23 cellular contexts compared by ENCODE assay signal in genomic region chr7:87853237-87853864, GRCh38.
DNase-seq lines count a peak whose midpoint lies in the region; ATAC-seq, FAIRE-seq and TF ChIP-seq lines count a peak whose summit lies in the region.
"Had no signal": no experiment of that assay in that cellular context is flagged by ENCODE, and none has a peak within 500 bp of the region (broad histone marks: within the 10 kb centered on the region; RNA-seq: fewer than 3 reads in every experiment).

No MANE protein-coding gene starts in this region.

- H3K27me3 ChIP-seq in adipocyte (replicated peaks; ENCODE audit: control insufficient read depth, insufficient read depth, low read length): no peaks in the 10 kb centered on the region
- H3K27me3 ChIP-seq: testis had no signal

- H3K4me3 ChIP-seq in AG10803 (ENCODE audit: low read length) (no peak overlapping the region), adipocyte (ENCODE audit: low read length) (no peak overlapping the region)
- H3K4me3 ChIP-seq: lower lobe of right lung, skin epidermis, testis had no signal

- peaks cover 12% of the 10 kb centered on the region for H3K9me3 ChIP-seq in adipocyte (ENCODE audit: control insufficient read depth, low read length)
- H3K9me3 ChIP-seq: lower lobe of right lung, testis had no signal

- FAIRE-seq in GM18507 (lab: Jason Lieb, UNC): peak; percentile 48
- FAIRE-seq: islet of Langerhans had no signal

- no peak for ATAC-seq in HG02623 (IDR thresholded peaks at IDR 0.05; ENCODE audit: unreplicated experiment)
- no peak for ATAC-seq in HG02884 (IDR thresholded peaks at IDR 0.05; ENCODE audit: unreplicated experiment)
- ATAC-seq in HG02798 (IDR thresholded peaks at IDR 0.05; ENCODE audit: poor library complexity, unreplicated experiment): no peak
- ATAC-seq: lower lobe of right lung; naive thymus-derived CD8-positive, alpha-beta T cell had no signal

- TF ChIP-seq CTCF in AG10803 (conservative IDR thresholded peaks at IDR 0.05; ENCODE audit: low read length): no peak

- H3K4me1 ChIP-seq in adipocyte (ENCODE audit: control insufficient read depth, insufficient read depth, low read length): no peaks in the 10 kb centered on the region
- H3K4me1 ChIP-seq: lower lobe of right lung, parathyroid adenoma, testis had no signal

- peaks cover 40% of the 10 kb centered on the region for H3K36me3 ChIP-seq in adipocyte (ENCODE audit: control insufficient read depth, insufficient read depth, low read length, severe bottlenecking)

- peak; percentile 37 for DNase-seq in AG10803 (ENCODE audit: low read depth)
- DNase-seq in GM18507 (ENCODE audit: extremely low spot score, insufficient read length, low read depth): no peak
- peak; percentile 15 for DNase-seq in adipocyte (ENCODE audit: low read depth)
- DNase-seq in fibroblast of the conjunctiva (ENCODE audit: low read depth): peak; percentile 6
- no peak for DNase-seq in NCI-H524 (lab: John Stamatoyannopoulos, UW)
- DNase-seq: activated B cell treated with CpG ODN at 0.5 μM for 24 hours; activated effector memory CD4-positive, alpha-beta T cell treated with anti-CD3 and anti-CD28 coated beads, Interleukin-2, amount 50 U/mL, for 16 hours; AML-193; Calu3; cortex of kidney; GF-D8; lower lobe of right lung; naive thymus-derived CD8-positive, alpha-beta T cell; NCI-H1436; stimulated activated CD4-positive, alpha-beta T cell treated with anti-CD3 and anti-CD28 coated beads, Interleukin-4, amount 100 ng/mL, for 24 hours; testis had no signal

- no peak overlapping the region for H3K9ac ChIP-seq in adipocyte (ENCODE audit: low read length)
- H3K9ac ChIP-seq: KMS-11, parathyroid adenoma had no signal

Comparison
In these comparisons a context has a peak if more than half of its experiments do, and no peak if none do; other contexts are left out.
1. DNase-seq: peak in AG10803 (single experiment), adipocyte (single experiment) and fibroblast of the conjunctiva (single experiment); none in GM18507 (single experiment) and NCI-H524 (0 of 2).